ENCODE assay signal across 33 cellular contexts in the genomic region with DNA sequence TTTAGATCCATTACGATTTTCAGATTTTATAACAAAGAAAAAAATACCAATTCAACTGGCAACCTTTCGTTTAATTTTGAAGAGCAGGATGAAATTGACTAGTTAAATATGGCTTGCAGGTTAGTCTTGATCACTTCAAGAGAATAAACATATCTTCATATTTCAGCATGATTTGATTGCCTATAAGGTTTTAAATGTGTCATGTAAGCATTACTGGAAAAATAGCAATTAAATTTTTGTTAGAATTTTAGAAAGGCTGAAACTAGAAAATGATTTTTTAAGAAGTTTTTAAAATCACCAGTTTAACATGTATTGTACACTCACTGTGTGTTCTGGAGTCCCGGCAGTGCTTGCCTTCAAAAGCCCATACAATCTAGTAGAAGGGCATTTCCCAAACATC.
DNase-seq lines count a peak whose midpoint lies in the region; ATAC-seq, FAIRE-seq and TF ChIP-seq lines count a peak whose summit lies in the region.
"Had no signal": no experiment of that assay in that cellular context is flagged by ENCODE, and none has a peak within 500 bp of the region (broad histone marks: within the 10 kb centered on the region; RNA-seq: fewer than 3 reads in every experiment).

No MANE protein-coding gene starts in this region.

- no peak overlapping the region for H4K91ac ChIP-seq in IMR-90 (ENCODE audit: insufficient read depth, low read depth, low read length)

- H2BK5ac ChIP-seq in IMR-90 (ENCODE audit: low read depth, low read length, poor library complexity, severe bottlenecking): no peak overlapping the region

- H3K56ac ChIP-seq in IMR-90 (ENCODE audit: extremely low read depth, insufficient read depth, low read length): no peak overlapping the region

- no peaks in the 10 kb centered on the region for H3K79me2 ChIP-seq in HepG2 (ENCODE audit: insufficient read depth, low read length)

- H4K20me1 ChIP-seq in HepG2 (ENCODE audit: insufficient read depth, low read length) (no peaks in the 10 kb centered on the region), IMR-90 (ENCODE audit: insufficient read depth, low read length) (no peaks in the 10 kb centered on the region)
- H4K20me1 ChIP-seq: BLaER1; BLaER1 treated with 17β-estradiol and CSF1 and Interleukin-3, amounts not matched to agents 10 nM and 100 nM had no signal

- no peak overlapping the region for H2BK120ac ChIP-seq in IMR-90 (ENCODE audit: low read depth, low read length)

- no peak for TF ChIP-seq RAD21 in HepG2 (CRISPR knock-in tag; IDR thresholded peaks at IDR 0.05)
- no peak for TF ChIP-seq RAD21 in A549 (conservative IDR thresholded peaks at IDR 0.05 in 1 of 2, IDR thresholded peaks at IDR 0.05 in 1 of 2)
- TF ChIP-seq RAD21 in IMR-90 (IDR thresholded peaks at IDR 0.05; ENCODE audit: low read length): no peak

- FAIRE-seq in HepG2 (lab: Jason Lieb, UNC): no peak
- FAIRE-seq in A549 (lab: Jason Lieb, UNC): no peak
- peak; percentile 38 for FAIRE-seq in D721Med (lab: Jason Lieb, UNC)
- FAIRE-seq: A204.1 had no signal

- BruUV-seq in HepG2 (replicated peaks; lab: Mats Ljungman, UMichigan): no TSS peak
- no TSS peak for BruUV-seq in IMR-90 (replicated peaks; lab: Mats Ljungman, UMichigan)

- no peak overlapping the region for H4K5ac ChIP-seq in IMR-90 (ENCODE audit: low read depth, low read length)

- H3K9ac ChIP-seq in HepG2 (ENCODE audit: insufficient read depth, low read depth, low read length) (no peak overlapping the region), IMR-90 (ENCODE audit: low read depth, low read length) (no peak overlapping the region)
- H3K9ac ChIP-seq: BLaER1; BLaER1 treated with 17β-estradiol and CSF1 and Interleukin-3, amounts not matched to agents 10 nM and 100 nM had no signal

- TF ChIP-seq EP300 in HepG2 (IDR thresholded peaks at IDR 0.05; ENCODE audit: low read depth in 2 of 2, low read length in 2 of 2): no peak
- TF ChIP-seq EP300 in HepG2 (CRISPR knock-in tag; IDR thresholded peaks at IDR 0.05; ENCODE audit: borderline replicate concordance): no peak
- TF ChIP-seq EP300 in A549 (IDR thresholded peaks at IDR 0.05): no peak

- H3K79me1 ChIP-seq in IMR-90 (ENCODE audit: low read depth in 1 of 2, low read length in 2 of 2): no peaks in the 10 kb centered on the region

- WGBS in HepG2 (ENCODE audit: low lambda C conversion rate): 97% methylated on average over 3 of the region's 3 CpGs
- 98% methylated on average over 3 of the region's 3 CpGs for WGBS in right lobe of liver (ENCODE audit: insufficient coverage, low coverage, low lambda C conversion rate, missing lambda C conversion rate)
- 93% methylated on average over 3 of the region's 3 CpGs for WGBS in A549 (ENCODE audit: missing lambda C conversion rate)
- no CpG with 5 or more reads among the region's 3 CpGs for WGBS in IMR-90 (ENCODE audit: extremely low coverage in 2 of 2, insufficient read length in 1 of 2), 2 experiments

- no peak overlapping the region for H2AK5ac ChIP-seq in IMR-90 (ENCODE audit: low read depth, low read length)

- H3K23ac ChIP-seq in IMR-90 (ENCODE audit: low read depth, low read length): no peak overlapping the region

- no peaks in the 10 kb centered on the region for H3K9me3 ChIP-seq in HepG2 (ENCODE audit: low read length)
- H3K9me3 ChIP-seq in right lobe of liver: no peaks in the 10 kb centered on the region
- H3K9me3 ChIP-seq in A549: no peaks in the 10 kb centered on the region
- H3K9me3 ChIP-seq in IMR-90 (ENCODE audit: control insufficient read depth, insufficient read depth, low read length): no peaks in the 10 kb centered on the region
- H3K9me3 ChIP-seq: BE2C, BLaER1, Caco-2 had no signal

- in situ Hi-C loops in HepG2 (cut with HindIII; ENCODE audit: extremely low pct_ligation_motif_present, low pct_unique_long_range_greater_than_20kb) (no loop called here), IMR-90 (cut with MboI; ENCODE audit: low sequenced_read_pairs) (no loop called here)

- dilution Hi-C loops in IMR-90 (cut with HindIII; ENCODE audit: low sequenced_read_pairs, unreplicated experiment): no loop called here

- H3K9me1 ChIP-seq in IMR-90 (ENCODE audit: insufficient read depth, low read length): no peaks in the 10 kb centered on the region

- DNase-seq in HepG2 (ENCODE audit: low spot score) (no peak), right lobe of liver (no peak), A549 (ENCODE audit: low read depth in 1 of 2, low spot score in 1 of 2) (no peak), D721Med (ENCODE audit: insufficient read length, low spot score) (no peak), IMR-90 (no peak), NCI-H1694 (lab: John Stamatoyannopoulos, UW) (no peak)
- DNase-seq: 8988T; ACHN; AML-193; BE2C; C1 segment of cervical spinal cord; Caco-2; Calu3; CD4-positive, alpha-beta memory T cell; CD4-positive, alpha-beta T cell; CD4-positive, CD25-positive, alpha-beta regulatory T cell; CD8-positive, alpha-beta memory T cell; CD8-positive, alpha-beta T cell; COR-L47; DMS 273 treated with DMSO at 0.1 percent for 48 hours; DMS153; DMS53; DMS79; DMS79 treated with DMSO at 0.1 percent for 48 hours; DND-41; EL had no signal

- H3K27me3 ChIP-seq in HepG2 (ENCODE audit: control insufficient read depth in 1 of 2, insufficient read depth in 2 of 2, low read length in 2 of 2): no peaks in the 10 kb centered on the region
- no peaks in the 10 kb centered on the region for H3K27me3 ChIP-seq in right lobe of liver
- H3K27me3 ChIP-seq in IMR-90 (ENCODE audit: control insufficient read depth, insufficient read depth, low read length): no peaks in the 10 kb centered on the region
- H3K27me3 ChIP-seq: BE2C; BLaER1; BLaER1 treated with 17β-estradiol and CSF1 and Interleukin-3, amounts not matched to agents 10 nM and 100 nM had no signal

- TF ChIP-seq POLR2A in HepG2 (IDR thresholded peaks at IDR 0.05; ENCODE audit: insufficient read depth in 1 of 2, low read depth in 2 of 2, low read length in 2 of 2) (no peak), right lobe of liver (IDR thresholded peaks at IDR 0.05) (no peak), A549 (IDR thresholded peaks at IDR 0.05; ENCODE audit: low read length) (no peak), IMR-90 (IDR thresholded peaks at IDR 0.05; ENCODE audit: low read depth, low read length) (no peak)

- H3K4ac ChIP-seq in IMR-90 (ENCODE audit: low read depth, low read length): no peak overlapping the region

- H3K36me3 ChIP-seq in HepG2 (replicated peaks in 1 of 2; ENCODE audit: control insufficient read depth in 1 of 2, insufficient read depth in 2 of 2, low read length in 2 of 2) (no peaks in the 10 kb centered on the region), right lobe of liver (no peaks in the 10 kb centered on the region), IMR-90 (ENCODE audit: control insufficient read depth, insufficient read depth, low read length) (no peaks in the 10 kb centered on the region)
- H3K36me3 ChIP-seq: BE2C had no signal

- H4K8ac ChIP-seq in IMR-90 (ENCODE audit: low read depth in 2 of 2, low read length in 2 of 2): no peak overlapping the region

- H3K18ac ChIP-seq in IMR-90 (ENCODE audit: low read depth, low read length): no peak overlapping the region

- intact Hi-C loops in HepG2 (cut with micrococcal nuclease; ENCODE audit: unreplicated experiment): no loop called here
- intact Hi-C loops in right lobe of liver (cut with DNase I): no loop called here
- intact Hi-C loops in IMR-90 (cut with micrococcal nuclease): no loop called here

- ATAC-seq in HepG2 (no peak), right lobe of liver (no peak), A549 (no peak), IMR-90 (ENCODE audit: low read depth) (no peak), HG03521 (IDR thresholded peaks at IDR 0.05; ENCODE audit: unreplicated experiment) (no peak), GM21786 (IDR thresholded peaks at IDR 0.05; ENCODE audit: unreplicated experiment) (no peak)
- ATAC-seq: CD8-positive, alpha-beta T cell had no signal

- H2BK20ac ChIP-seq in IMR-90 (ENCODE audit: low read depth, low read length): no peak overlapping the region

- POLR2A ChIA-PET in HepG2 (lab: Yijun Ruan, JAX): no interaction called here
- POLR2A ChIA-PET in A549 (lab: Yijun Ruan, JAX): no interaction called here
- POLR2A ChIA-PET in IMR-90 (lab: Charles Lee; ENCODE audit: unreplicated experiment): no interaction called here

- no peaks in the 10 kb centered on the region for H3K4me1 ChIP-seq in HepG2 (ENCODE audit: insufficient read depth, low read length)
- no peaks in the 10 kb centered on the region for H3K4me1 ChIP-seq in right lobe of liver
- H3K4me1 ChIP-seq in A549: peaks cover 11% of the 10 kb centered on the region; the same call in 2 of the 3 replicates
- H3K4me1 ChIP-seq in IMR-90 (ENCODE audit: control insufficient read depth, insufficient read depth, low read length): peaks cover 5% of the 10 kb centered on the region
- H3K4me1 ChIP-seq: BE2C; BLaER1; BLaER1 treated with 17β-estradiol and CSF1 and Interleukin-3, amounts not matched to agents 10 nM and 100 nM; Caco-2 had no signal

- no peak overlapping the region for H3K27ac ChIP-seq in HepG2 (ENCODE audit: extremely low read length, insufficient read depth, low read length)
- no peak overlapping the region for H3K27ac ChIP-seq in right lobe of liver
- H3K27ac ChIP-seq in A549: no peak overlapping the region
- H3K27ac ChIP-seq in IMR-90 (ENCODE audit: insufficient read depth, low read length): no peak overlapping the region
- H3K27ac ChIP-seq: 22Rv1; BLaER1; BLaER1 treated with 17β-estradiol and CSF1 and Interleukin-3, amounts not matched to agents 10 nM and 100 nM; C4-2B had no signal

- CTCF ChIA-PET in HepG2 (lab: Yijun Ruan, JAX; ENCODE audit: low intra/inter-chr PET ratio, low total read pairs) (no interaction called here), A549 (lab: Yijun Ruan, JAX) (no interaction called here), IMR-90 (lab: Yijun Ruan, JAX) (no interaction called here)

- H3K14ac ChIP-seq in IMR-90 (replicated peaks; ENCODE audit: low read depth, low read length): no peak overlapping the region

- no peak for TF ChIP-seq CTCF in HepG2 (CRISPR knock-in tag; IDR thresholded peaks at IDR 0.05)
- TF ChIP-seq CTCF in right lobe of liver (IDR thresholded peaks at IDR 0.05): no peak
- TF ChIP-seq CTCF in A549 (IDR thresholded peaks at IDR 0.05): no peak
- no peak for TF ChIP-seq CTCF in D721Med (IDR thresholded peaks at IDR 0.05; ENCODE audit: insufficient read depth, missing control alignments)
- no peak for TF ChIP-seq CTCF in IMR-90 (conservative IDR thresholded peaks at IDR 0.05; ENCODE audit: low read depth, low read length)

- no peak overlapping the region for H2AFZ ChIP-seq in HepG2 (ENCODE audit: low read length)
- no peak overlapping the region for H2AFZ ChIP-seq in IMR-90 (replicated peaks; ENCODE audit: low read length, poor library complexity)

- no peak overlapping the region for H2BK15ac ChIP-seq in IMR-90 (ENCODE audit: low read depth, low read length)

- no peak overlapping the region for H2AK9ac ChIP-seq in IMR-90 (replicated peaks; ENCODE audit: low read depth, low read length, poor library complexity)

- H3K4me2 ChIP-seq in HepG2 (ENCODE audit: low read depth, low read length) (no peak overlapping the region), A549 (no peak overlapping the region), IMR-90 (ENCODE audit: low read depth, low read length) (no peak overlapping the region)
- H3K4me2 ChIP-seq: BLaER1; BLaER1 treated with 17β-estradiol and CSF1 and Interleukin-3, amounts not matched to agents 10 nM and 100 nM had no signal

- no peak overlapping the region for H3K4me3 ChIP-seq in HepG2 (replicated peaks in 1 of 3; ENCODE audit: insufficient read depth in 1 of 3, low read depth in 2 of 3, low read length in 3 of 3)
- no peak overlapping the region for H3K4me3 ChIP-seq in right lobe of liver
- no peak overlapping the region for H3K4me3 ChIP-seq in A549
- no peak overlapping the region for H3K4me3 ChIP-seq in IMR-90 (ENCODE audit: insufficient read depth, low read depth, low read length)
- H3K4me3 ChIP-seq: BLaER1; BLaER1 treated with 17β-estradiol and CSF1 and Interleukin-3, amounts not matched to agents 10 nM and 100 nM had no signal

Comparison
In these comparisons a context has a peak if more than half of its experiments do, and no peak if none do; other contexts are left out.
1. Of the 38 proteins assayed by ChIP-seq in both HepG2 and A549: peak only in HepG2: none; only in A549: none; in both: MAFK; in neither: 37.